In the genomic region with DNA sequence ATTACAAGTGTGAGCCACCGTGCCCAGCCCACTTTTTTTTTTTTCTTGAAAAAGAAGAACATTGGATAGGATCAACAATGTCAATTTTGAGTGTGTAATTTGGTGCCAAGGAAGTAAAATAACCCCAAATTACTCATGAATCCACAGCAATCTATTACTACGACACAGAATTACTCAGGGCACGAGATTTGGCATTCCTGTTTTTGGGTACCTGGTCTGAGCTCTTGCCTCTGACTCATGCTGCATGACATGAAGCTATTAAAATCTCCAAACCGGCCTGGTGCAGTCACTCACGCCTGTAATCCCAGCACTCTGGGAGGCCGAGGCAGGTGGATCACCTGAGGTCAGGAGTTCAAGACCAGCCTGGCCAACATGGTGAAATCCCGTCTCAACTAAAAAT, we compare ENCODE assay signal across 22 cellular contexts. TPM values are rescaled to one million over a fixed set of nuclear protein-coding genes. Genes with fewer than 3 reads are reported as not detected.
DNase-seq lines count a peak whose midpoint lies in the region; TF ChIP-seq lines count a peak whose summit lies in the region.
"Had no signal": no experiment of that assay in that cellular context is flagged by ENCODE, and none has a peak within 500 bp of the region (broad histone marks: within the 10 kb centered on the region; RNA-seq: fewer than 3 reads in every experiment).

No MANE protein-coding gene starts in this region.

- DNase-seq in MCF 10A (ENCODE audit: unreplicated experiment) (peak; percentile 85), breast epithelium (ENCODE audit: low spot score in 2 of 2) (no peak), RWPE1 (ENCODE audit: low spot score) (peak; percentile 83), esophagus squamous epithelium (lab: John Stamatoyannopoulos, UW) (no peak), 8988T (no peak), islet precursor cell (no peak)
- no peak for DNase-seq in activated CD4-positive, alpha-beta T cell treated with anti-CD3 and anti-CD28 coated beads, Interleukin-2, amount 50 U/mL, for 48 hours
- no peak for DNase-seq in central memory CD4-positive, alpha-beta T cell
- DNase-seq: activated B cell treated with CpG ODN at 0.5 μM for 24 hours; activated naive CD8-positive, alpha-beta T cell treated with anti-CD3 and anti-CD28 coated beads, Interleukin-2, amount 10 ng/mL, durations not matched to agents 7 days and 5 days; CD4-positive, CD25-positive, alpha-beta regulatory T cell; DMS79; KBM-7; NCI-H1092; NCI-H2029 treated with DMSO at 0.1 percent for 48 hours; NCI-H446; SJCRH30; stomach; trophoblast cell had no signal

- BruUV-seq in MCF 10A (replicated peaks; lab: Mats Ljungman, UMichigan), result no TSS peak

- no peak for TF ChIP-seq CTCF in MCF 10A (IDR thresholded peaks at IDR 0.05; ENCODE audit: unreplicated experiment)
- TF ChIP-seq CTCF in breast epithelium (IDR thresholded peaks at IDR 0.05), result no peak
- no peak for TF ChIP-seq CTCF in RWPE1 (conservative IDR thresholded peaks at IDR 0.05; ENCODE audit: low read depth)
- no peak for TF ChIP-seq CTCF in esophagus squamous epithelium (IDR thresholded peaks at IDR 0.05)

- no peak for TF ChIP-seq POLR2A in breast epithelium (IDR thresholded peaks at IDR 0.05)
- TF ChIP-seq POLR2A in esophagus squamous epithelium (IDR thresholded peaks at IDR 0.05), result no peak

- H3K4me3 ChIP-seq in breast epithelium, result no peak overlapping the region
- H3K4me3 ChIP-seq in esophagus squamous epithelium, result no peak overlapping the region
- H3K4me3 ChIP-seq: SJCRH30, stomach had no signal

- peaks cover 14% of the 10 kb centered on the region for H3K4me1 Mint-ChIP-seq in MCF 10A (ENCODE audit: insufficient read depth, unreplicated experiment)

- H3K36me3 ChIP-seq in breast epithelium (no peaks in the 10 kb centered on the region), esophagus squamous epithelium (peaks cover 0 to 24% (median 0%) of the 10 kb centered on the region in 3 donors)
- H3K36me3 ChIP-seq: SJCRH30 had no signal

- 46% methylated on average over 5 to 7 of the region's 7 CpGs for WGBS in esophagus squamous epithelium, 2 donors

- intact Hi-C loops in MCF 10A (cut with micrococcal nuclease) (loop anchor here (1.0 to 2.0 kb wide), 2 partner anchors 9 to 35 kb away; no protein-coding TSS in a partner anchor), breast epithelium (cut with DNase I; ENCODE audit: low total_unique reads) (no loop called here), esophagus squamous epithelium (cut with DNase I) (no loop called here)

- H3K27ac Mint-ChIP-seq in MCF 10A (ENCODE audit: low read depth, unreplicated experiment), result peak overlapping the region; percentile 87
- H3K27ac Mint-ChIP-seq: activated B cell treated with CpG ODN at 0.5 μM for 24 hours; activated naive CD8-positive, alpha-beta T cell treated with anti-CD3 and anti-CD28 coated beads, Interleukin-2, amount 10 ng/mL, durations not matched to agents 7 days and 5 days; progenitor cell of endocrine pancreas had no signal

- H3K9me3 ChIP-seq in breast epithelium (no peaks in the 10 kb centered on the region), esophagus squamous epithelium (no peaks in the 10 kb centered on the region)
- H3K9me3 ChIP-seq: SJCRH30, stomach had no signal

- H3K27ac ChIP-seq in breast epithelium (no peak overlapping the region), RWPE1 (peak overlapping the region; percentile 87), esophagus squamous epithelium (peak overlapping the region; percentile 14 to 65 (median 40))
- H3K27ac ChIP-seq: SJCRH30, stomach had no signal

- CTCF ChIA-PET in MCF 10A (lab: Yijun Ruan, JAX), result interaction anchor here (1.0 to 4.0 kb wide), 9 partner anchors 10 to 132 kb away, joined by 3 to 41 read pairs (median 4); a partner anchor contains a TSS
- CTCF ChIA-PET in RWPE1 (lab: Yijun Ruan, JAX), result interaction anchor here (1.3 kb wide), 1 partner anchor 14 kb away, joined by 4 read pairs; no protein-coding TSS in a partner anchor

- H3K27me3 ChIP-seq in breast epithelium, result no peaks in the 10 kb centered on the region
- no peaks in the 10 kb centered on the region for H3K27me3 ChIP-seq in esophagus squamous epithelium
- H3K27me3 ChIP-seq: SJCRH30, stomach had no signal

- H3K4me1 ChIP-seq in breast epithelium, result no peaks in the 10 kb centered on the region
- peaks cover 2 to 25% (median 11%) of the 10 kb centered on the region in 3 donors for H3K4me1 ChIP-seq in esophagus squamous epithelium

- no peak overlapping the region for H3K4me3 Mint-ChIP-seq in MCF 10A (ENCODE audit: unreplicated experiment)
- H3K4me3 Mint-ChIP-seq: activated naive CD8-positive, alpha-beta T cell treated with anti-CD3 and anti-CD28 coated beads, Interleukin-2, amount 10 ng/mL, durations not matched to agents 7 days and 5 days; activated T-helper 1 cell treated with anti-CD3 and anti-CD28 coated beads, Interleukin-12 subunit alpha, Interleukin-12 subunit beta, Interleukin-2, Interleukin-4 antibody, amounts not matched to agents 30 ng/mL and 10 ng/mL and 1 ng/mL, durations not matched to agents 14 hours and 24 hours and 36 hours; CD4-positive, CD25-positive, alpha-beta regulatory T cell had no signal

- H3K9me3 Mint-ChIP-seq in MCF 10A (ENCODE audit: unreplicated experiment), result no peaks in the 10 kb centered on the region
- H3K9me3 Mint-ChIP-seq: activated B cell treated with CpG ODN at 0.5 μM for 24 hours; activated naive CD8-positive, alpha-beta T cell treated with anti-CD3 and anti-CD28 coated beads, Interleukin-2, amount 10 ng/mL, durations not matched to agents 7 days and 5 days; activated T-helper 1 cell treated with anti-CD3 and anti-CD28 coated beads, Interleukin-12 subunit alpha, Interleukin-12 subunit beta, Interleukin-2, Interleukin-4 antibody, amounts not matched to agents 30 ng/mL and 10 ng/mL and 1 ng/mL, durations not matched to agents 14 hours and 24 hours and 36 hours; CD4-positive, CD25-positive, alpha-beta regulatory T cell had no signal

- POLR2A ChIA-PET in MCF 10A (lab: Yijun Ruan, JAX), result interaction anchor here (0.6 to 2.8 kb wide), 21 partner anchors 8 to 1800 kb away, joined by 3 to 43 read pairs (median 4); a partner anchor contains a TSS
- POLR2A ChIA-PET in RWPE1 (lab: Yijun Ruan, JAX; ENCODE audit: low non-redundant PET), result interaction anchor here (0.8 kb wide), 1 partner anchor 9 kb away, joined by 3 read pairs; no protein-coding TSS in a partner anchor

- peaks cover 6% of the 10 kb centered on the region for H3K36me3 Mint-ChIP-seq in MCF 10A (ENCODE audit: insufficient read depth, unreplicated experiment)

- H3K27me3 Mint-ChIP-seq in MCF 10A (ENCODE audit: insufficient read depth, unreplicated experiment), result no peaks in the 10 kb centered on the region
- H3K27me3 Mint-ChIP-seq: activated B cell treated with CpG ODN at 0.5 μM for 24 hours; activated naive CD8-positive, alpha-beta T cell treated with anti-CD3 and anti-CD28 coated beads, Interleukin-2, amount 10 ng/mL, durations not matched to agents 7 days and 5 days; CD4-positive, CD25-positive, alpha-beta regulatory T cell; progenitor cell of endocrine pancreas had no signal

RNA-seq across cellular contexts. Expression of a gene that starts 10.4 kb away (rescaled TPM):
- total RNA-seq in MCF 10A (2022) (38.0 and 41.3 TPM in 2 replicates), breast epithelium (10 to 100 TPM; 15.7 to 22.5 (median 16.7) TPM), esophagus squamous epithelium (10 to 100 TPM; 24.2 to 61.6 (median 46.4) TPM)

RNA-seq across cellular contexts. Expression of a gene that starts 53.0 kb away (rescaled TPM):
- total RNA-seq in MCF 10A (2022) (6.2 and 12.1 TPM in 2 replicates), breast epithelium (100 to 1,000 TPM in 1 of 3 donors, 10 to 100 TPM in 2; 26.9 to 109 (median 94.8) TPM), esophagus squamous epithelium (100 to 1,000 TPM; 151 to 255 (median 178) TPM)
- total RNA-seq: activated naive CD8-positive, alpha-beta T cell treated with anti-CD3 and anti-CD28 coated beads, Interleukin-2, amount 10 ng/mL, durations not matched to agents 7 days and 5 days; CD4-positive, CD25-positive, alpha-beta regulatory T cell; T-helper 2 cell treated with Interferon-gamma antibody and Interleukin-4, amounts not matched to agents 100 ng/mL and 5 ng/mL, for 36 hours had no signal

Comparison
In these comparisons a context has a peak if more than half of its experiments do, and no peak if none do; other contexts are left out.
1. DNase-seq: peak in MCF 10A (single experiment) and RWPE1 (single experiment); none in breast epithelium (0 of 2), esophagus squamous epithelium (single experiment), activated CD4-positive, alpha-beta T cell treated with anti-CD3 and anti-CD28 coated beads, Interleukin-2, amount 50 U/mL, for 48 hours (0 of 2), 8988T (single experiment), islet precursor cell (single experiment) and central memory CD4-positive, alpha-beta T cell (single experiment).
2. H3K27ac ChIP-seq: peak in RWPE1 (single experiment) and esophagus squamous epithelium (4 of 4); none in breast epithelium (0 of 2).